In genomic region chr3:190513409-190514162, GRCh38 we compare ENCODE assay signal across 8 cellular contexts. TPM values are rescaled to one million over a fixed set of nuclear protein-coding genes. Genes with fewer than 3 reads are reported as not detected.
DNase-seq lines count a peak whose midpoint lies in the region; ATAC-seq, FAIRE-seq and TF ChIP-seq lines count a peak whose summit lies in the region.

TSS of gene IL1RAP (plus strand) at chr3:190514085. CDS start at chr3:190564290, 50,205 bp downstream.

- 0% methylated on average over 7 of the region's 64 CpGs; no CpG with 5 or more reads in 1 of the 2 donors for WGBS in gastroesophageal sphincter (ENCODE audit: low coverage in 1 of 2), 2 donors
- WGBS in suprapubic skin: under 1% methylated on average over 18 of the region's 64 CpGs

- peak within 1 kb of the TSS; percentile 19 to 84 (median 83) for H3K27ac ChIP-seq in gastroesophageal sphincter
- H3K27ac ChIP-seq in suprapubic skin: peak within 1 kb of the TSS; percentile 82

- H3K4me3 ChIP-seq in gastroesophageal sphincter (peak within 1 kb of the TSS; percentile 53 to 82), suprapubic skin (peak within 1 kb of the TSS; percentile 84)

- H3K9me3 ChIP-seq in ES-I3 (ENCODE audit: control insufficient read depth, insufficient read depth, low read length): no peaks in the 10 kb centered on the region
- H3K9me3 ChIP-seq in gastroesophageal sphincter: no peaks in the 10 kb centered on the region
- H3K9me3 ChIP-seq in suprapubic skin: no peaks in the 10 kb centered on the region

- peaks cover 4% of the 10 kb centered on the region for H3K36me3 Mint-ChIP-seq in activated naive CD4-positive, alpha-beta T cell treated with anti-CD3 and anti-CD28 coated beads for 36 hours (ENCODE audit: low read depth)

- TF ChIP-seq CTCF in gastroesophageal sphincter (IDR thresholded peaks at IDR 0.05): peak; percentile 49 to 89 (median 88)
- TF ChIP-seq CTCF in suprapubic skin (IDR thresholded peaks at IDR 0.05): peak; percentile 62 to 94

- intact Hi-C loops in activated naive CD4-positive, alpha-beta T cell treated with anti-CD3 and anti-CD28 coated beads for 36 hours (cut with micrococcal nuclease): loop anchor here (1.0 to 10.0 kb wide), 9 partner anchors 22 to 1209 kb away; no protein-coding TSS in a partner anchor

- H3K9ac ChIP-seq in ES-I3 (ENCODE audit: low read depth, low read length): peak within 1 kb of the TSS; percentile 77

- peaks cover 30% of the 10 kb centered on the region for H3K4me1 Mint-ChIP-seq in activated naive CD4-positive, alpha-beta T cell treated with anti-CD3 and anti-CD28 coated beads for 36 hours (ENCODE audit: low read depth)

- CTCF ChIA-PET in activated naive CD4-positive, alpha-beta T cell treated with anti-CD3 and anti-CD28 coated beads for 36 hours (lab: Charles Lee): interaction anchor here (0.7 to 1.5 kb wide), 7 partner anchors 9 to 537 kb away, joined by 3 to 5 read pairs (median 3); no protein-coding TSS in a partner anchor

- TF ChIP-seq POLR2A in H54 (IDR thresholded peaks at IDR 0.05; ENCODE audit: low read depth, low read length) (peak; percentile 56; the same call in 1 of the 2 replicates), gastroesophageal sphincter (IDR thresholded peaks at IDR 0.05) (peak; percentile 56 to 78), suprapubic skin (IDR thresholded peaks at IDR 0.05) (peak in 1 of 2 donors; percentile 70)

- H3K27ac Mint-ChIP-seq in activated naive CD4-positive, alpha-beta T cell treated with anti-CD3 and anti-CD28 coated beads for 36 hours: peak within 1 kb of the TSS; percentile 76

- H3K9me3 Mint-ChIP-seq in activated naive CD4-positive, alpha-beta T cell treated with anti-CD3 and anti-CD28 coated beads for 36 hours: peaks cover 2% of the 10 kb centered on the region

- ATAC-seq in gastroesophageal sphincter: peak; percentile 96

- peak within 1 kb of the TSS; percentile 77 for H3K4me3 Mint-ChIP-seq in activated naive CD4-positive, alpha-beta T cell treated with anti-CD3 and anti-CD28 coated beads for 36 hours

- DNase-seq in H54 (ENCODE audit: insufficient read length, low spot score): peak; percentile 90
- DNase-seq in LoVo (ENCODE audit: low spot score): peak; percentile 94
- peak; percentile 97 for DNase-seq in SK-MEL-5 (ENCODE audit: low read depth, low spot score)
- peak; percentile 87 for DNase-seq in activated naive CD4-positive, alpha-beta T cell treated with anti-CD3 and anti-CD28 coated beads for 36 hours
- peak; percentile 15 to 94 (median 75) for DNase-seq in nucleus accumbens (lab: John Stamatoyannopoulos, UW)
- peak; percentile 92 to 95 for DNase-seq in suprapubic skin (ENCODE audit: low spot score in 2 of 2)

- TF ChIP-seq EP300 in gastroesophageal sphincter (IDR thresholded peaks at IDR 0.05) (no peak), suprapubic skin (IDR thresholded peaks at IDR 0.05) (no peak)

- H3K36me3 ChIP-seq in ES-I3 (ENCODE audit: insufficient read depth, low read length): no peaks in the 10 kb centered on the region
- H3K36me3 ChIP-seq in gastroesophageal sphincter: no peaks in the 10 kb centered on the region
- H3K36me3 ChIP-seq in suprapubic skin: no peaks in the 10 kb centered on the region

- FAIRE-seq in H54 (lab: Jason Lieb, UNC): peak; percentile 97

- H3K27me3 Mint-ChIP-seq in activated naive CD4-positive, alpha-beta T cell treated with anti-CD3 and anti-CD28 coated beads for 36 hours (ENCODE audit: low read depth): no peaks in the 10 kb centered on the region

- in situ Hi-C loops in SK-MEL-5 (cut with HindIII; ENCODE audit: low pct_unique_long_range_greater_than_20kb, low sequenced_read_pairs): no loop called here

- H3K27me3 ChIP-seq in gastroesophageal sphincter (no peaks in the 10 kb centered on the region), suprapubic skin (no peaks in the 10 kb centered on the region)

- H3K4me1 ChIP-seq in ES-I3 (ENCODE audit: insufficient read depth, low read length) (no peaks in the 10 kb centered on the region), gastroesophageal sphincter (peaks cover 0 to 16% (median 4%) of the 10 kb centered on the region in 3 donors), suprapubic skin (peaks cover 36% of the 10 kb centered on the region)

RNA-seq across cellular contexts. Expression of gene IL1RAP, which starts in this region (rescaled TPM):
- total RNA-seq in SK-MEL-5 (2014; rRNA removed; shearing (Covaris generic)): 512 and 514 TPM in 2 replicates
- polyA plus RNA-seq in SK-MEL-5 (2015; cell fraction: cytosol; rRNA removed): 346 and 425 TPM in 2 replicates
- polyA plus RNA-seq in SK-MEL-5 (2015; cell fraction: nucleus; rRNA removed): 327 and 374 TPM in 2 replicates
- total RNA-seq in activated naive CD4-positive, alpha-beta T cell treated with anti-CD3 and anti-CD28 coated beads for 36 hours: 10 to 100 TPM; 11.0 to 13.7 TPM
- 10 to 100 TPM in 1 of 4 donors, 1 to 10 TPM in 3; 3.2 to 11.0 (median 5.0) TPM for total RNA-seq in gastroesophageal sphincter
- 10 to 100 TPM; 27.5 to 44.0 (median 29.5) TPM for total RNA-seq in suprapubic skin

Comparison
In these comparisons a context has a peak if more than half of its experiments do, and no peak if none do; other contexts are left out.
1. Peak in every context shown above with its lines: DNase-seq, ATAC-seq, H3K4me3 ChIP-seq and H3K27ac ChIP-seq.
2. RNA of gene IL1RAP (total RNA-seq): 512 to 514 TPM in SK-MEL-5; 27.5 to 44.0 TPM in suprapubic skin, 11.0 to 13.7 TPM in activated naive CD4-positive, alpha-beta T cell treated with anti-CD3 and anti-CD28 coated beads for 36 hours and 3.2 to 11.0 TPM in gastroesophageal sphincter; every median in the first group is over 10 times any median in the second.